Comparison of ENCODE assay signal across 10 cellular contexts in genomic region chr9:70352802-70353201, GRCh38.
DNase-seq lines count a peak whose midpoint lies in the region; ATAC-seq and TF ChIP-seq lines count a peak whose summit lies in the region.
"Had no signal": no experiment of that assay in that cellular context is flagged by ENCODE, and none has a peak within 500 bp of the region (broad histone marks: within the 10 kb centered on the region; RNA-seq: fewer than 3 reads in every experiment).

No MANE protein-coding gene starts in this region.

- peaks cover 26% of the 10 kb centered on the region for H3K36me3 Mint-ChIP-seq in T-helper 2 cell treated with Interferon-gamma antibody and Interleukin-4, amounts not matched to agents 5 μg/mL and 100 μg/mL, for 36 hours (ENCODE audit: low read depth)

- H3K9me3 Mint-ChIP-seq in T-helper 2 cell treated with Interferon-gamma antibody and Interleukin-4, amounts not matched to agents 5 μg/mL and 100 μg/mL, for 36 hours = no peaks in the 10 kb centered on the region
- H3K9me3 Mint-ChIP-seq: activated T-helper 17 cell treated with anti-CD3 and anti-CD28 coated beads, Interleukin-2, amount 50 U/mL, for 72 hours; memory B cell had no signal

- H3K4me3 Mint-ChIP-seq in T-helper 2 cell treated with Interferon-gamma antibody and Interleukin-4, amounts not matched to agents 5 μg/mL and 100 μg/mL, for 36 hours = no peak overlapping the region
- H3K4me3 Mint-ChIP-seq: activated T-helper 17 cell treated with anti-CD3 and anti-CD28 coated beads, Interleukin-2, amount 50 U/mL, for 72 hours; memory B cell had no signal

- no peak for ATAC-seq in GM21737 (IDR thresholded peaks at IDR 0.05; ENCODE audit: unreplicated experiment)
- ATAC-seq: activated T-helper 17 cell treated with anti-CD3 and anti-CD28 coated beads, Interleukin-2, amount 50 U/mL, for 72 hours had no signal

- no peak overlapping the region for H3K27ac Mint-ChIP-seq in T-helper 2 cell treated with Interferon-gamma antibody and Interleukin-4, amounts not matched to agents 5 μg/mL and 100 μg/mL, for 36 hours
- H3K27ac Mint-ChIP-seq: activated T-helper 17 cell treated with anti-CD3 and anti-CD28 coated beads, Interleukin-2, amount 50 U/mL, for 72 hours; memory B cell had no signal

- DNase-seq in Ammon's horn (ENCODE audit: low spot score) = peak; percentile 24
- peak; percentile 13 for DNase-seq in H4 (ENCODE audit: low spot score)
- no peak for DNase-seq in brain microvascular endothelial cell
- peak; percentile 46 for DNase-seq in medulla oblongata (ENCODE audit: extremely low spot score)
- no peak for DNase-seq in epidermal melanocyte (ENCODE audit: insufficient read length, low spot score)
- DNase-seq in T-helper 2 cell treated with Interferon-gamma antibody and Interleukin-4, amounts not matched to agents 5 μg/mL and 100 μg/mL, for 36 hours (ENCODE audit: low spot score) = no peak
- no peak for DNase-seq in activated CD4-positive, alpha-beta T cell treated with anti-CD3 and anti-CD28 coated beads for 48 hours

- no peak overlapping the region for H3K4me3 ChIP-seq in brain microvascular endothelial cell (ENCODE audit: low read depth, low read length)

- H3K27ac ChIP-seq in brain microvascular endothelial cell = no peak overlapping the region

- H3K27me3 ChIP-seq in brain microvascular endothelial cell (replicated peaks) = no peaks in the 10 kb centered on the region

- H3K36me3 ChIP-seq in brain microvascular endothelial cell (replicated peaks) = peaks cover 16% of the 10 kb centered on the region

- TF ChIP-seq CTCF in brain microvascular endothelial cell (IDR thresholded peaks at IDR 0.05; ENCODE audit: low read depth, low read length, missing control alignments) = peak; percentile 46

- H3K4me1 Mint-ChIP-seq in T-helper 2 cell treated with Interferon-gamma antibody and Interleukin-4, amounts not matched to agents 5 μg/mL and 100 μg/mL, for 36 hours (ENCODE audit: low read depth) = no peaks in the 10 kb centered on the region
- H3K4me1 Mint-ChIP-seq: activated T-helper 17 cell treated with anti-CD3 and anti-CD28 coated beads, Interleukin-2, amount 50 U/mL, for 72 hours; memory B cell had no signal

- in situ Hi-C loops in brain microvascular endothelial cell (cut with HindIII; ENCODE audit: low pct_ligation_motif_present, low sequenced_read_pairs) = no loop called here

- H3K27me3 Mint-ChIP-seq in T-helper 2 cell treated with Interferon-gamma antibody and Interleukin-4, amounts not matched to agents 5 μg/mL and 100 μg/mL, for 36 hours (ENCODE audit: low read depth) = no peaks in the 10 kb centered on the region
- H3K27me3 Mint-ChIP-seq: activated T-helper 17 cell treated with anti-CD3 and anti-CD28 coated beads, Interleukin-2, amount 50 U/mL, for 72 hours; memory B cell had no signal

Comparison
In these comparisons a context has a peak if more than half of its experiments do, and no peak if none do; other contexts are left out.
1. DNase-seq: peak in Ammon's horn (single experiment), H4 (single experiment) and medulla oblongata (single experiment); none in brain microvascular endothelial cell (single experiment), epidermal melanocyte (single experiment), T-helper 2 cell treated with Interferon-gamma antibody and Interleukin-4, amounts not matched to agents 5 μg/mL and 100 μg/mL, for 36 hours (single experiment) and activated CD4-positive, alpha-beta T cell treated with anti-CD3 and anti-CD28 coated beads for 48 hours (single experiment).